8 cellular contexts compared by ENCODE assay signal in genomic region chr14:104753528-104754212, GRCh38. TPM values are rescaled to one million over a fixed set of nuclear protein-coding genes. Genes with fewer than 3 reads are reported as not detected.
DNase-seq lines count a peak whose midpoint lies in the region; ATAC-seq, FAIRE-seq and TF ChIP-seq lines count a peak whose summit lies in the region.

No MANE protein-coding gene starts in this region.

- peak overlapping the region; percentile 90 for H3K9ac ChIP-seq in astrocyte (ENCODE audit: low read length)

- H3K4me3 Mint-ChIP-seq in astrocyte (ENCODE audit: unreplicated experiment) = peak overlapping the region; percentile 91

- H3K9me3 Mint-ChIP-seq in astrocyte (ENCODE audit: unreplicated experiment) = no peaks in the 10 kb centered on the region

- FAIRE-seq in astrocyte (lab: Jason Lieb, UNC) (no peak), H54 (lab: Jason Lieb, UNC) (no peak)

- no peak for TF ChIP-seq CTCF in astrocyte (IDR thresholded peaks at IDR 0.05; ENCODE audit: insufficient read depth, low read depth, low read length)

- peak; percentile 27 for DNase-seq in stimulated activated CD4-positive, alpha-beta T cell treated with anti-CD3 and anti-CD28 coated beads, Interleukin-15, amount 100 ng/mL, for 24 hours
- DNase-seq in stimulated activated CD4-positive, alpha-beta T cell treated with anti-CD3 and anti-CD28 coated beads, Interleukin-2, amount 100 ng/mL, for 24 hours = no peak
- DNase-seq in astrocyte (ENCODE audit: low read depth) (no peak), left colon (no peak), putamen (ENCODE audit: low spot score) (no peak), H54 (ENCODE audit: insufficient read length, low spot score) (no peak)

- peak overlapping the region; percentile 82 for H2AFZ ChIP-seq in astrocyte (ENCODE audit: low read depth, low read length)

- peak; percentile 14 for ATAC-seq in left colon
- no peak for ATAC-seq in HG02759 (IDR thresholded peaks at IDR 0.05; ENCODE audit: unreplicated experiment)

- intact Hi-C loops in left colon (cut with DNase I, micrococcal nuclease) = no loop called here

- peak overlapping the region; percentile 100 for H3K4me2 ChIP-seq in astrocyte (ENCODE audit: low read length)

- H3K27me3 ChIP-seq in astrocyte (ENCODE audit: insufficient read depth, low read length) = no peaks in the 10 kb centered on the region
- no peaks in the 10 kb centered on the region for H3K27me3 ChIP-seq in thymus (ENCODE audit: control insufficient read depth, insufficient read depth)

- peaks cover 21% of the 10 kb centered on the region for H3K4me1 ChIP-seq in astrocyte (ENCODE audit: insufficient read depth, low read length)
- H3K4me1 ChIP-seq in thymus (ENCODE audit: control insufficient read depth, insufficient read depth, low read length) = peaks cover 44% of the 10 kb centered on the region

- no peak for TF ChIP-seq POLR2A in H54 (IDR thresholded peaks at IDR 0.05; ENCODE audit: low read depth, low read length)

- peaks cover 50% of the 10 kb centered on the region for H3K79me2 ChIP-seq in astrocyte (ENCODE audit: insufficient read depth, low read length)

- H3K4me3 ChIP-seq in astrocyte (ENCODE audit: insufficient read depth, low read depth, low read length) = peak overlapping the region; percentile 74
- H3K4me3 ChIP-seq in thymus (ENCODE audit: low read length) = peak overlapping the region; percentile 90

- H3K4me1 Mint-ChIP-seq in astrocyte (ENCODE audit: low read depth, unreplicated experiment) = peaks cover 21% of the 10 kb centered on the region

- 3% methylated on average over 30 of the region's 30 CpGs for WGBS in thymus

- H3K27ac Mint-ChIP-seq in astrocyte (ENCODE audit: unreplicated experiment) = peak overlapping the region; percentile 80

- H4K20me1 ChIP-seq in astrocyte (ENCODE audit: insufficient read depth, low read length) = peaks cover 53% of the 10 kb centered on the region

- H3K36me3 Mint-ChIP-seq in astrocyte (ENCODE audit: low read depth, unreplicated experiment) = peaks cover 3% of the 10 kb centered on the region

- no peaks in the 10 kb centered on the region for H3K9me3 ChIP-seq in astrocyte (ENCODE audit: insufficient read depth, low read depth, low read length)
- no peaks in the 10 kb centered on the region for H3K9me3 ChIP-seq in thymus (ENCODE audit: control insufficient read depth)

- H3K36me3 ChIP-seq in astrocyte (ENCODE audit: insufficient read depth, low read length) (peaks cover 8% of the 10 kb centered on the region), thymus (ENCODE audit: control insufficient read depth, insufficient read depth) (peaks cover 18% of the 10 kb centered on the region)

- H3K27ac ChIP-seq in astrocyte (ENCODE audit: low read depth, low read length) = peak overlapping the region; percentile 82
- no peak overlapping the region for H3K27ac ChIP-seq in thymus (ENCODE audit: low read depth)

- no peaks in the 10 kb centered on the region for H3K27me3 Mint-ChIP-seq in astrocyte (ENCODE audit: low read depth, unreplicated experiment)

RNA-seq across cellular contexts. Expression of gene SIVA1, which starts 0.7 kb away (rescaled TPM):
- total RNA-seq in astrocyte (46.4 and 51.0 TPM in 2 replicates), left colon (10 to 100 TPM; 53.2 to 59.3 TPM)
- 143 TPM for polyA plus RNA-seq in thymus

RNA-seq across cellular contexts. Expression of gene ADSS1, which starts 29.6 kb away (rescaled TPM):
- 4.4 and 5.8 TPM in 2 replicates for total RNA-seq in astrocyte
- 1 to 10 TPM; 3.3 to 4.4 TPM for total RNA-seq in left colon
- polyA plus RNA-seq in thymus = 4.0 TPM

RNA-seq across cellular contexts. Expression of gene AKT1, which starts 41.9 kb away (rescaled TPM):
- total RNA-seq in astrocyte (148 and 155 TPM in 2 replicates), left colon (100 to 1,000 TPM; 132 to 135 TPM)
- 90.9 TPM for polyA plus RNA-seq in thymus

RNA-seq across cellular contexts. Expression of gene ZBTB42, which starts 47.2 kb away (rescaled TPM):
- total RNA-seq in astrocyte (6.6 and 6.9 TPM in 2 replicates), left colon (1 to 10 TPM; 7.2 to 9.2 TPM)
- polyA plus RNA-seq in thymus = 3.2 TPM
